ENCODE assay signal across 1 cellular context in the genomic region with DNA sequence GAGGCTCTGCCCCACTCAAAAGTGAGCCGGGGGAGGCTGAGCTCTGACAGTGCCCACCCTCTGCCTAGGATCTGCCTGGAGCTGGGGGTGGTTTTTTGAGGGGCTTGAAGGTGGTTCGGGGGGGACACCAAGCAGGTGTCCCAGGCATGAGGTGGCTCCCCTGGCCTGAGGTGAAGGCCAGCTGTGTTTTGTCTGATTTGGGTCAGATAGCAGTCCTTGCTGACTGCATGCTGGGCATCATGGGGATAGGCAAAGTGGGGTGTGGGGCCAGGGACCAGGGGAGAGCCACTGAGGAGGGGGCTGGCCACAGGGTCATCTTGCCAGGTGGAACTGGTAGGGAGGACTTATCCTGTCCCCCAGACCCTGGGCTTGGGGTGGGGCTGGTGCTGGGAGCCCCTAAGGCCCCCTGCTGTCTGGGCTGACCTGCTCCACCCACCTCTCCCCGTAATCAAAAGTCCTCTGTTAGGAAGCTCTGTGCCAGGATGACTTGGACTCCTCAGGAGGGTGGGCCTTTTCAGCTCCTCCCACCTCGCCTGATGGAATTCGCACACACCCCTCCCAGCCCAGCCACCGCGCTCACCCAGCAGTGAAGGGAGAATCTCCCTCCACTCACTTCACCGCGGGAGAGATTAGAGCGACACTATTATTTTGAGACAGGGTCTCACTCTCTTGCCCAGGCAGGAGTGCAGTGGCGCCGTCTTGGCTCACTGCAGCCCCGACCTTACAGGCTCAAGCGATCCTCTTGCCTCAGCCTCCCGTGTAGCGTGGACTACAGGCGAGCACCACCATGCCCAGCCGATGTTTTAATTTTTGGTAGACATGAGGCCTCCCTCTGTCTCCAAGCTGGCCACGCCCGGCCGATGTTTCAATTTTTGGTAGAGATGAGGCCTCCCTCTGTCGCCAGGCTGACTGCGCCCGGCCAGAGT.
A peak's percentile ranks its signal among the peaks of the same experiment; 100 is the strongest.
TF ChIP-seq lines count a peak whose summit lies in the region.

No MANE protein-coding gene starts in this region.

TF ChIP-seq in HepG2, 621 proteins besides CTCF, POLR2A, EP300 and RAD21 (continued from another document and continues in another):
- TF ChIP-seq, protein P1, sequence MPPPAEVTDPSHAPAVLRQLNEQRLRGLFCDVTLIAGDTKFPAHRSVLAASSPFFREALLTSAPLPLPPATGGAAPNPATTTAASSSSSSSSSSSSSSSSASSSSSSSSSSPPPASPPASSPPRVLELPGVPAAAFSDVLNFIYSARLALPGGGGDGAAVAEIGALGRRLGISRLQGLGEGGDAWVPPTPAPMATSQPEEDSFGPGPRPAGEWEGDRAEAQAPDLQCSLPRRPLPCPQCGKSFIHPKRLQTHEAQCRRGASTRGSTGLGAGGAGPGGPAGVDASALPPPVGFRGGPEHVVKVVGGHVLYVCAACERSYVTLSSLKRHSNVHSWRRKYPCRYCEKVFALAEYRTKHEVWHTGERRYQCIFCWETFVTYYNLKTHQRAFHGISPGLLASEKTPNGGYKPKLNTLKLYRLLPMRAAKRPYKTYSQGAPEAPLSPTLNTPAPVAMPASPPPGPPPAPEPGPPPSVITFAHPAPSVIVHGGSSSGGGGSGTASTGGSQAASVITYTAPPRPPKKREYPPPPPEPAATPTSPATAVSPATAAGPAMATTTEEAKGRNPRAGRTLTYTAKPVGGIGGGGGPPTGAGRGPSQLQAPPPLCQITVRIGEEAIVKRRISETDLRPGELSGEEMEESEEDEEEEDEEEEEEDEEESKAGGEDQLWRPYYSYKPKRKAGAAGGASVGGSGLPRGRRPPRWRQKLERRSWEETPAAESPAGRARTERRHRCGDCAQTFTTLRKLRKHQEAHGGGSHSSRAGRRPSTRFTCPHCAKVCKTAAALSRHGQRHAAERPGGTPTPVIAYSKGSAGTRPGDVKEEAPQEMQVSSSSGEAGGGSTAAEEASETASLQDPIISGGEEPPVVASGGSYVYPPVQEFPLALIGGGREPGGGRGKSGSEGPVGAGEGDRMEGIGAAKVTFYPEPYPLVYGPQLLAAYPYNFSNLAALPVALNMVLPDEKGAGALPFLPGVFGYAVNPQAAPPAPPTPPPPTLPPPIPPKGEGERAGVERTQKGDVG (CRISPR knock-in tag; IDR thresholded peaks at IDR 0.05; ENCODE audit: borderline replicate concordance) = no peak
- TF ChIP-seq MTF1 (CRISPR knock-in tag; IDR thresholded peaks at IDR 0.05) (no peak), ZNF614 (CRISPR knock-in tag; IDR thresholded peaks at IDR 0.05; ENCODE audit: borderline replicate concordance) (no peak), IKZF4 (CRISPR knock-in tag; IDR thresholded peaks at IDR 0.05; ENCODE audit: borderline replicate concordance, low read depth, not compliant biosample characterization) (no peak), MYNN (CRISPR knock-in tag; IDR thresholded peaks at IDR 0.05; ENCODE audit: low read depth) (no peak), MIER2 (CRISPR knock-in tag; IDR thresholded peaks at IDR 0.05) (no peak), HOXA3 (CRISPR knock-in tag; IDR thresholded peaks at IDR 0.05) (peak; percentile 51; the same call in 1 of the 2 replicates), YEATS2 (CRISPR knock-in tag; IDR thresholded peaks at IDR 0.05; ENCODE audit: borderline replicate concordance) (no peak), ZNF790 (CRISPR knock-in tag; IDR thresholded peaks at IDR 0.05; ENCODE audit: borderline replicate concordance) (no peak), KLF15 (CRISPR knock-in tag; IDR thresholded peaks at IDR 0.05; ENCODE audit: borderline replicate concordance) (no peak), JARID2 (CRISPR knock-in tag; IDR thresholded peaks at IDR 0.05; ENCODE audit: insufficient replicate concordance) (no peak), ZBTB1 (CRISPR knock-in tag; IDR thresholded peaks at IDR 0.05; ENCODE audit: borderline replicate concordance) (no peak), SAP130 (CRISPR knock-in tag; IDR thresholded peaks at IDR 0.05; ENCODE audit: low read depth) (peak; percentile 76), ZC3H4 (CRISPR knock-in tag; IDR thresholded peaks at IDR 0.05; ENCODE audit: borderline replicate concordance) (no peak), NFE2L1 (CRISPR knock-in tag; IDR thresholded peaks at IDR 0.05; ENCODE audit: borderline replicate concordance) (no peak), ZNF749 (CRISPR knock-in tag; IDR thresholded peaks at IDR 0.05; ENCODE audit: borderline replicate concordance) (no peak; the same call in 1 of the 2 replicates), CCAR2 (optimal IDR thresholded peaks at IDR 0.05; ENCODE audit: low read depth, low read length) (peak; percentile 62), RXRB (CRISPR knock-in tag; IDR thresholded peaks at IDR 0.05; ENCODE audit: borderline replicate concordance) (peak; percentile 51; the same call in 1 of the 2 replicates), ZNF260 (CRISPR knock-in tag; IDR thresholded peaks at IDR 0.05; ENCODE audit: borderline replicate concordance, low read depth) (no peak), SYNCRIP (IDR thresholded peaks at IDR 0.05; ENCODE audit: insufficient read depth, low read depth, low read length) (no peak), RFX5 (IDR thresholded peaks at IDR 0.05; ENCODE audit: low read depth, low read length) (no peak), PRPF4 (IDR thresholded peaks at IDR 0.05; ENCODE audit: low read depth, low read length, poor library complexity, severe bottlenecking) (no peak), ZNF383 (CRISPR knock-in tag; IDR thresholded peaks at IDR 0.05; ENCODE audit: borderline replicate concordance) (peak; percentile 85; the same call in 1 of the 2 replicates), ZNF350 (CRISPR knock-in tag; IDR thresholded peaks at IDR 0.05; ENCODE audit: borderline replicate concordance, low read depth) (peak; percentile 13; the same call in 1 of the 2 replicates), NFIC (IDR thresholded peaks at IDR 0.05; ENCODE audit: low read length) (no peak), ZNF75D (CRISPR knock-in tag; IDR thresholded peaks at IDR 0.05; ENCODE audit: borderline replicate concordance) (no peak), RFX1 (IDR thresholded peaks at IDR 0.05) (no peak), ZNF775 (CRISPR knock-in tag; IDR thresholded peaks at IDR 0.05; ENCODE audit: borderline replicate concordance) (no peak), MEIS1 (CRISPR knock-in tag; IDR thresholded peaks at IDR 0.05; ENCODE audit: borderline replicate concordance) (peak; percentile 79; the same call in 1 of the 2 replicates)
- TF ChIP-seq, protein P2, sequence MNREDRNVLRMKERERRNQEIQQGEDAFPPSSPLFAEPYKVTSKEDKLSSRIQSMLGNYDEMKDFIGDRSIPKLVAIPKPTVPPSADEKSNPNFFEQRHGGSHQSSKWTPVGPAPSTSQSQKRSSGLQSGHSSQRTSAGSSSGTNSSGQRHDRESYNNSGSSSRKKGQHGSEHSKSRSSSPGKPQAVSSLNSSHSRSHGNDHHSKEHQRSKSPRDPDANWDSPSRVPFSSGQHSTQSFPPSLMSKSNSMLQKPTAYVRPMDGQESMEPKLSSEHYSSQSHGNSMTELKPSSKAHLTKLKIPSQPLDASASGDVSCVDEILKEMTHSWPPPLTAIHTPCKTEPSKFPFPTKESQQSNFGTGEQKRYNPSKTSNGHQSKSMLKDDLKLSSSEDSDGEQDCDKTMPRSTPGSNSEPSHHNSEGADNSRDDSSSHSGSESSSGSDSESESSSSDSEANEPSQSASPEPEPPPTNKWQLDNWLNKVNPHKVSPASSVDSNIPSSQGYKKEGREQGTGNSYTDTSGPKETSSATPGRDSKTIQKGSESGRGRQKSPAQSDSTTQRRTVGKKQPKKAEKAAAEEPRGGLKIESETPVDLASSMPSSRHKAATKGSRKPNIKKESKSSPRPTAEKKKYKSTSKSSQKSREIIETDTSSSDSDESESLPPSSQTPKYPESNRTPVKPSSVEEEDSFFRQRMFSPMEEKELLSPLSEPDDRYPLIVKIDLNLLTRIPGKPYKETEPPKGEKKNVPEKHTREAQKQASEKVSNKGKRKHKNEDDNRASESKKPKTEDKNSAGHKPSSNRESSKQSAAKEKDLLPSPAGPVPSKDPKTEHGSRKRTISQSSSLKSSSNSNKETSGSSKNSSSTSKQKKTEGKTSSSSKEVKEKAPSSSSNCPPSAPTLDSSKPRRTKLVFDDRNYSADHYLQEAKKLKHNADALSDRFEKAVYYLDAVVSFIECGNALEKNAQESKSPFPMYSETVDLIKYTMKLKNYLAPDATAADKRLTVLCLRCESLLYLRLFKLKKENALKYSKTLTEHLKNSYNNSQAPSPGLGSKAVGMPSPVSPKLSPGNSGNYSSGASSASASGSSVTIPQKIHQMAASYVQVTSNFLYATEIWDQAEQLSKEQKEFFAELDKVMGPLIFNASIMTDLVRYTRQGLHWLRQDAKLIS (CRISPR knock-in tag; IDR thresholded peaks at IDR 0.05) = no peak
- TF ChIP-seq, protein P3, sequence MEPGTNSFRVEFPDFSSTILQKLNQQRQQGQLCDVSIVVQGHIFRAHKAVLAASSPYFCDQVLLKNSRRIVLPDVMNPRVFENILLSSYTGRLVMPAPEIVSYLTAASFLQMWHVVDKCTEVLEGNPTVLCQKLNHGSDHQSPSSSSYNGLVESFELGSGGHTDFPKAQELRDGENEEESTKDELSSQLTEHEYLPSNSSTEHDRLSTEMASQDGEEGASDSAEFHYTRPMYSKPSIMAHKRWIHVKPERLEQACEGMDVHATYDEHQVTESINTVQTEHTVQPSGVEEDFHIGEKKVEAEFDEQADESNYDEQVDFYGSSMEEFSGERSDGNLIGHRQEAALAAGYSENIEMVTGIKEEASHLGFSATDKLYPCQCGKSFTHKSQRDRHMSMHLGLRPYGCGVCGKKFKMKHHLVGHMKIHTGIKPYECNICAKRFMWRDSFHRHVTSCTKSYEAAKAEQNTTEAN (CRISPR knock-in tag; conservative IDR thresholded peaks at IDR 0.05) = peak; percentile 27; the same call in 1 of the 2 replicates
- TF ChIP-seq, protein P4, sequence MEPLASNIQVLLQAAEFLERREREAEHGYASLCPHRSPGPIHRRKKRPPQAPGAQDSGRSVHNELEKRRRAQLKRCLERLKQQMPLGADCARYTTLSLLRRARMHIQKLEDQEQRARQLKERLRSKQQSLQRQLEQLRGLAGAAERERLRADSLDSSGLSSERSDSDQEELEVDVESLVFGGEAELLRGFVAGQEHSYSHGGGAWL (CRISPR knock-in tag; IDR thresholded peaks at IDR 0.05) = peak; percentile 20; the same call in 1 of the 2 replicates
- TF ChIP-seq, protein P5, sequence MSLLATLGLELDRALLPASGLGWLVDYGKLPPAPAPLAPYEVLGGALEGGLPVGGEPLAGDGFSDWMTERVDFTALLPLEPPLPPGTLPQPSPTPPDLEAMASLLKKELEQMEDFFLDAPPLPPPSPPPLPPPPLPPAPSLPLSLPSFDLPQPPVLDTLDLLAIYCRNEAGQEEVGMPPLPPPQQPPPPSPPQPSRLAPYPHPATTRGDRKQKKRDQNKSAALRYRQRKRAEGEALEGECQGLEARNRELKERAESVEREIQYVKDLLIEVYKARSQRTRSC (CRISPR knock-in tag; IDR thresholded peaks at IDR 0.05; ENCODE audit: low read depth) = no peak
- TF ChIP-seq, protein P6, sequence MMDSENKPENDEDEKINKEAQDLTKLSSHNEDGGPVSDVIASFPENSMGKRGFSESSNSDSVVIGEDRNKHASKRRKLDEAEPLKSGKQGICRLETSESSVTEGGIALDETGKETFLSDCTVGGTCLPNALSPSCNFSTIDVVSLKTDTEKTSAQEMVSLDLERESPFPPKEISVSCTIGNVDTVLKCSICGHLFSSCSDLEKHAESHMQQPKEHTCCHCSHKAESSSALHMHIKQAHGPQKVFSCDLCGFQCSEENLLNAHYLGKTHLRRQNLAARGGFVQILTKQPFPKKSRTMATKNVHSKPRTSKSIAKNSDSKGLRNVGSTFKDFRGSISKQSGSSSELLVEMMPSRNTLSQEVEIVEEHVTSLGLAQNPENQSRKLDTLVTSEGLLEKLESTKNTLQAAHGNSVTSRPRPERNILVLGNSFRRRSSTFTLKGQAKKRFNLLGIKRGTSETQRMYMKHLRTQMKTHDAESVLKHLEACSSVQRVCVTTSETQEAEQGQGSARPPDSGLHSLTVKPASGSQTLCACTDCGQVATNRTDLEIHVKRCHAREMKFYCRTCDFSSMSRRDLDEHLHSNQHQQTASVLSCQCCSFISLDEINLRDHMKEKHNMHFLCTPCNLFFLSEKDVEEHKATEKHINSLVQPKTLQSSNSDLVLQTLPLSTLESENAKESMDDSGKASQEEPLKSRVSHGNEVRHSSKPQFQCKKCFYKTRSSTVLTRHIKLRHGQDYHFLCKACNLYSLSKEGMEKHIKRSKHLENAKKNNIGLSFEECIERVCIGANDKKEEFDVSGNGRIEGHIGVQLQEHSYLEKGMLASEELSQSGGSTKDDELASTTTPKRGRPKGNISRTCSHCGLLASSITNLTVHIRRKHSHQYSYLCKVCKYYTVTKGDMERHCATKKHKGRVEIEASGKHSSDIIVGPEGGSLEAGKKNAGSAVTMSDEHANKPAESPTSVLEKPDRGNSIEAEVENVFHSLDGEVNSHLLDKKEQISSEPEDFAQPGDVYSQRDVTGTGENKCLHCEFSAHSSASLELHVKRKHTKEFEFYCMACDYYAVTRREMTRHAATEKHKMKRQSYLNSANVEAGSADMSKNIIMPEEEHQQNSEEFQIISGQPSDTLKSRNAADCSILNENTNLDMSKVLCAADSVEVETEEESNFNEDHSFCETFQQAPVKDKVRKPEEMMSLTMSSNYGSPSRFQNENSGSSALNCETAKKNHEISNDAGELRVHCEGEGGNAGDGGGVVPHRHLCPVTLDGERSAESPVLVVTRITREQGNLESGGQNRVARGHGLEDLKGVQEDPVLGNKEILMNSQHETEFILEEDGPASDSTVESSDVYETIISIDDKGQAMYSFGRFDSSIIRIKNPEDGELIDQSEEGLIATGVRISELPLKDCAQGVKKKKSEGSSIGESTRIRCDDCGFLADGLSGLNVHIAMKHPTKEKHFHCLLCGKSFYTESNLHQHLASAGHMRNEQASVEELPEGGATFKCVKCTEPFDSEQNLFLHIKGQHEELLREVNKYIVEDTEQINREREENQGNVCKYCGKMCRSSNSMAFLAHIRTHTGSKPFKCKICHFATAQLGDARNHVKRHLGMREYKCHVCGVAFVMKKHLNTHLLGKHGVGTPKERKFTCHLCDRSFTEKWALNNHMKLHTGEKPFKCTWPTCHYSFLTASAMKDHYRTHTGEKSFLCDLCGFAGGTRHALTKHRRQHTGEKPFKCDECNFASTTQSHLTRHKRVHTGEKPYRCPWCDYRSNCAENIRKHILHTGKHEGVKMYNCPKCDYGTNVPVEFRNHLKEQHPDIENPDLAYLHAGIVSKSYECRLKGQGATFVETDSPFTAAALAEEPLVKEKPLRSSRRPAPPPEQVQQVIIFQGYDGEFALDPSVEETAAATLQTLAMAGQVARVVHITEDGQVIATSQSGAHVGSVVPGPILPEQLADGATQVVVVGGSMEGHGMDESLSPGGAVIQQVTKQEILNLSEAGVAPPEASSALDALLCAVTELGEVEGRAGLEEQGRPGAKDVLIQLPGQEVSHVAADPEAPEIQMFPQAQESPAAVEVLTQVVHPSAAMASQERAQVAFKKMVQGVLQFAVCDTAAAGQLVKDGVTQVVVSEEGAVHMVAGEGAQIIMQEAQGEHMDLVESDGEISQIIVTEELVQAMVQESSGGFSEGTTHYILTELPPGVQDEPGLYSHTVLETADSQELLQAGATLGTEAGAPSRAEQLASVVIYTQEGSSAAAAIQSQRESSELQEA (CRISPR knock-in tag; IDR thresholded peaks at IDR 0.05; ENCODE audit: not compliant biosample characterization) = peak; percentile 62
- TF ChIP-seq, protein P7, sequence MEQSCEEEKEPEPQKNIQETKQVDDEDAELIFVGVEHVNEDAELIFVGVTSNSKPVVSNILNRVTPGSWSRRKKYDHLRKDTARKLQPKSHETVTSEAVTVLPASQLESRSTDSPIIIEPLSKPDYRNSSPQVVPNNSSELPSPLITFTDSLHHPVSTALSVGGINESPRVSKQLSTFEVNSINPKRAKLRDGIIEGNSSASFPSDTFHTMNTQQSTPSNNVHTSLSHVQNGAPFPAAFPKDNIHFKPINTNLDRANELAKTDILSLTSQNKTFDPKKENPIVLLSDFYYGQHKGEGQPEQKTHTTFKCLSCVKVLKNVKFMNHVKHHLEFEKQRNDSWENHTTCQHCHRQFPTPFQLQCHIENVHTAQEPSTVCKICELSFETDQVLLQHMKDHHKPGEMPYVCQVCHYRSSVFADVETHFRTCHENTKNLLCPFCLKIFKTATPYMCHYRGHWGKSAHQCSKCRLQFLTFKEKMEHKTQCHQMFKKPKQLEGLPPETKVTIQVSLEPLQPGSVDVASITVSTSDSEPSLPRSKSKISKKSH (CRISPR knock-in tag; IDR thresholded peaks at IDR 0.05; ENCODE audit: borderline replicate concordance) = peak; percentile 10; the same call in 1 of the 2 replicates
